23 cellular contexts compared by ENCODE assay signal in genomic region chr10:7922707-7923106, GRCh38.
"Had no signal": no experiment of that assay in that cellular context is flagged by ENCODE, and none has a peak within 500 bp of the region (broad histone marks: within the 10 kb centered on the region; RNA-seq: fewer than 3 reads in every experiment).

No MANE protein-coding gene starts in this region.

- ATAC-seq: foreskin keratinocyte; gastrocnemius medialis; heart right ventricle; left lung; left ventricle myocardium superior; lower lobe of right lung; naive thymus-derived CD4-positive, alpha-beta T cell had no signal

- FAIRE-seq: colon, endothelial cell of umbilical vein, kidney had no signal

- DNase-seq: dermis blood vessel endothelial cell; dorsolateral prefrontal cortex; effector CD4-positive, alpha-beta T cell; effector memory CD4-positive, alpha-beta T cell; foreskin keratinocyte; gastrocnemius medialis; glutamatergic neuron; head of caudate nucleus; heart right ventricle; hippocampal formation; islet precursor cell; kidney; kidney glomerular epithelial cell; left lung; left ventricle myocardium superior; lower lobe of right lung; mesenchymal stem cell; midbrain; naive thymus-derived CD4-positive, alpha-beta T cell had no signal

- H3K36me3 ChIP-seq: esophagus muscularis mucosa, gastrocnemius medialis, heart right ventricle, left lung, lower lobe of right lung had no signal

- H3K27ac ChIP-seq: coronary artery, dorsolateral prefrontal cortex, esophagus muscularis mucosa, foreskin keratinocyte, gastrocnemius medialis, heart right ventricle, left lung, lower lobe of right lung had no signal

- H3K27me3 ChIP-seq: dorsolateral prefrontal cortex, esophagus muscularis mucosa, foreskin keratinocyte, gastrocnemius medialis, heart right ventricle, left lung had no signal

- H3K4me1 ChIP-seq: foreskin keratinocyte, gastrocnemius medialis, left lung, lower lobe of right lung had no signal

- H3K4me3 ChIP-seq: coronary artery, dorsolateral prefrontal cortex, esophagus muscularis mucosa, gastrocnemius medialis, heart right ventricle, left lung, lower lobe of right lung had no signal
